In the genomic region with DNA sequence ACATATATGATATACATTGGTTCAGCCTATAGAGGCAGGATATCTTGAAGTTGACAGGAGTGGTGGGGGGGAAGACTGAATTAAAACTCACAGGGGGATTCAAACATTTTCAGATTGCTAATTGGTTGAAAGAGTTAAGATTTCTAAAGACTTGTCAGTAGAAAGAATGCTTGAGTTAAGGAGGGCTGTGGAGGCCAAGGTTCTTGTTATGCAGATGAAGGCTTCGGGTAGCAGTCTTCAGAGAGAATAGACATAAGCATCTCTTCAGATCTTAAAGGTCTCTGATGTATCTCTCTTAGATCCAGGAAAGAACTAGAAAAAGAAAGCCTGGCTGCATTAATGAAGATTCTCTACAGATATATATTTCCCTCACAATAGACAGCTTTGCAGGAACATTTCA, we compare ENCODE assay signal across 1 cellular context.
TF ChIP-seq lines count a peak whose summit lies in the region.

No MANE protein-coding gene starts in this region.

TF ChIP-seq in WTC11, 78 proteins besides CTCF, POLR2A, EP300 and RAD21 (continued from another document):
- TF ChIP-seq, protein P1, sequence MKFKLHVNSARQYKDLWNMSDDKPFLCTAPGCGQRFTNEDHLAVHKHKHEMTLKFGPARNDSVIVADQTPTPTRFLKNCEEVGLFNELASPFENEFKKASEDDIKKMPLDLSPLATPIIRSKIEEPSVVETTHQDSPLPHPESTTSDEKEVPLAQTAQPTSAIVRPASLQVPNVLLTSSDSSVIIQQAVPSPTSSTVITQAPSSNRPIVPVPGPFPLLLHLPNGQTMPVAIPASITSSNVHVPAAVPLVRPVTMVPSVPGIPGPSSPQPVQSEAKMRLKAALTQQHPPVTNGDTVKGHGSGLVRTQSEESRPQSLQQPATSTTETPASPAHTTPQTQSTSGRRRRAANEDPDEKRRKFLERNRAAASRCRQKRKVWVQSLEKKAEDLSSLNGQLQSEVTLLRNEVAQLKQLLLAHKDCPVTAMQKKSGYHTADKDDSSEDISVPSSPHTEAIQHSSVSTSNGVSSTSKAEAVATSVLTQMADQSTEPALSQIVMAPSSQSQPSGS (CRISPR knock-in tag; IDR thresholded peaks at IDR 0.05; ENCODE audit: borderline replicate concordance, low read depth), result no peak
- TF ChIP-seq ETV6 (CRISPR knock-in tag; IDR thresholded peaks at IDR 0.05) (no peak), PRRX2 (CRISPR knock-in tag; IDR thresholded peaks at IDR 0.05) (no peak), ZNF121 (CRISPR knock-in tag; IDR thresholded peaks at IDR 0.05) (no peak), CREB1 (CRISPR knock-in tag; IDR thresholded peaks at IDR 0.05) (no peak), MXD4 (CRISPR knock-in tag; IDR thresholded peaks at IDR 0.05; ENCODE audit: borderline replicate concordance) (no peak), ELF4 (CRISPR knock-in tag; IDR thresholded peaks at IDR 0.05; ENCODE audit: low read depth) (no peak)
TF ChIP-seq in WTC11: peak in this region for 0.
